In the genomic region with DNA sequence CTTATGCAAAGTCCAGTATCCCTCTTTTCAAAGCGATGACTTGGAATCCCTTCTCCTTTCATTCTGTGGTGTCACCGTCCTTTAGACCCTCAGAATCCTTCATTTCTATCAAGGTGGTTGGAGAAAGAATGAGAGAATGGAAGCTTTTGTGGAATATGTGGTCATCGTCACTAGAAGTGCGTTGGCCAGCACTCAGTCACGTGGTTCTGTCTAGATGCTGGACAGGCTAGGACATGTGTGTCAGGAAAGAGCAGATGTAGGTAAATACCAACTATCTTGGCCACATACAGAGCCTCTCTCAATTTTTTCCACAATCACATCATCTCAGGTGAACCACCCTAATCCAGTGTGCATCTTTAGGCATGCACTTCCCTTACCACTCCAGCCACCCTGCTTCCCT, we compare ENCODE assay signal across 1 cellular context.
A peak's percentile ranks its signal among the peaks of the same experiment; 100 is the strongest.
TF ChIP-seq lines count a peak whose summit lies in the region.

No MANE protein-coding gene starts in this region.

TF ChIP-seq in K562, 482 proteins besides CTCF, POLR2A, EP300 and RAD21 (continued from another document):
- TF ChIP-seq TFE3 (CRISPR knock-in tag; IDR thresholded peaks at IDR 0.05): peak; percentile 75
- no peak for TF ChIP-seq ZC3H11A (IDR thresholded peaks at IDR 0.05; ENCODE audit: low read depth, low read length)
- no peak for TF ChIP-seq ZBTB17 (CRISPR knock-in tag; IDR thresholded peaks at IDR 0.05)
- TF ChIP-seq TRIM28 (IDR thresholded peaks at IDR 0.05): no peak
- peak; percentile 29; the same call in 1 of the 2 replicates for TF ChIP-seq RAD51 (IDR thresholded peaks at IDR 0.05; ENCODE audit: borderline replicate concordance, low read depth)
- no peak for TF ChIP-seq ARID2 (IDR thresholded peaks at IDR 0.05)
- no peak for TF ChIP-seq PML (IDR thresholded peaks at IDR 0.05; ENCODE audit: low read length)
- TF ChIP-seq, protein P1, sequence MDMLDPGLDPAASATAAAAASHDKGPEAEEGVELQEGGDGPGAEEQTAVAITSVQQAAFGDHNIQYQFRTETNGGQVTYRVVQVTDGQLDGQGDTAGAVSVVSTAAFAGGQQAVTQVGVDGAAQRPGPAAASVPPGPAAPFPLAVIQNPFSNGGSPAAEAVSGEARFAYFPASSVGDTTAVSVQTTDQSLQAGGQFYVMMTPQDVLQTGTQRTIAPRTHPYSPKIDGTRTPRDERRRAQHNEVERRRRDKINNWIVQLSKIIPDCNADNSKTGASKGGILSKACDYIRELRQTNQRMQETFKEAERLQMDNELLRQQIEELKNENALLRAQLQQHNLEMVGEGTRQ (CRISPR knock-in tag; IDR thresholded peaks at IDR 0.05): peak; percentile 35; the same call in 1 of the 2 replicates
- TF ChIP-seq KAT7 (CRISPR knock-in tag; IDR thresholded peaks at IDR 0.05; ENCODE audit: borderline replicate concordance): no peak
